ENCODE assay signal across 18 cellular contexts in genomic region chr11:130719516-130719915, GRCh38.
A peak's percentile ranks its signal among the peaks of the same experiment; 100 is the strongest.
DNase-seq lines count a peak whose midpoint lies in the region; ATAC-seq and TF ChIP-seq lines count a peak whose summit lies in the region.
"Had no signal": no experiment of that assay in that cellular context is flagged by ENCODE, and none has a peak within 500 bp of the region (broad histone marks: within the 10 kb centered on the region; RNA-seq: fewer than 3 reads in every experiment).

No MANE protein-coding gene starts in this region.

- peaks cover 19% of the 10 kb centered on the region for H3K27me3 Mint-ChIP-seq in nephron progenitor cell (ENCODE audit: low read depth, poor library complexity)

- peak overlapping the region; percentile 97 for H3K27ac ChIP-seq in SJSA1
- no peak overlapping the region for H3K27ac ChIP-seq in PC-9
- H3K27ac ChIP-seq: lower lobe of right lung, neutrophil had no signal

- CTCF ChIA-PET in PC-9 (lab: Charles Lee), result no interaction called here

- H3K79me2 ChIP-seq in PC-9 (ENCODE audit: low read depth), result no peaks in the 10 kb centered on the region

- peaks cover 34% of the 10 kb centered on the region for H3K4me1 Mint-ChIP-seq in nephron progenitor cell

- no peaks in the 10 kb centered on the region for H3K9me2 ChIP-seq in PC-9 (ENCODE audit: insufficient read depth)

- POLR2A ChIA-PET in PC-9 (lab: Charles Lee; ENCODE audit: unreplicated experiment), result no interaction called here

- no peaks in the 10 kb centered on the region for H4K20me1 ChIP-seq in PC-9 (ENCODE audit: insufficient read depth)

- TF ChIP-seq CTCF in nephron progenitor cell (IDR thresholded peaks at IDR 0.05) (no peak), PC-9 (conservative IDR thresholded peaks at IDR 0.05) (no peak)

- peak; percentile 53 for DNase-seq in AG08395 (ENCODE audit: low spot score)
- peak; percentile 44 to 78 for DNase-seq in SJSA1 (ENCODE audit: low read depth in 1 of 2, low spot score in 2 of 2)
- peak; percentile 34 for DNase-seq in fibroblast of gingiva (ENCODE audit: low read depth)
- DNase-seq in nephron progenitor cell, result no peak
- DNase-seq in PC-9, result no peak
- no peak for DNase-seq in NCI-H1048 (lab: John Stamatoyannopoulos, UW)
- no peak for DNase-seq in NCI-H2081 treated with DMSO at 0.1 percent for 48 hours (lab: John Stamatoyannopoulos, UW)
- DNase-seq: 8988T, amygdala, Kasumi-1, lower lobe of right lung, NCI-H1694, NCI-H524, PC-3, small intestine had no signal

- no peaks in the 10 kb centered on the region for H3K36me3 ChIP-seq in SJSA1
- H3K36me3 ChIP-seq in PC-9 (ENCODE audit: low read depth), result no peaks in the 10 kb centered on the region
- H3K36me3 ChIP-seq: lower lobe of right lung, neutrophil had no signal

- no peaks in the 10 kb centered on the region for H3K9me3 ChIP-seq in SJSA1 (replicated peaks)
- H3K9me3 ChIP-seq in PC-9 (ENCODE audit: insufficient read depth, low read depth), result no peaks in the 10 kb centered on the region
- H3K9me3 ChIP-seq: lower lobe of right lung, neutrophil had no signal

- intact Hi-C loops in PC-9 (cut with micrococcal nuclease; ENCODE audit: unreplicated experiment), result no loop called here

- H3K9me3 Mint-ChIP-seq in nephron progenitor cell, result no peaks in the 10 kb centered on the region
- H3K9me3 Mint-ChIP-seq: activated T-helper 2 cell treated with anti-CD3 and anti-CD28 coated beads, Interferon-gamma antibody, Interleukin-2, Interleukin-4, amounts not matched to agents 10 μg/mL and 5 μg/mL and 100 μg/mL, durations not matched to agents 14 hours and 24 hours and 36 hours had no signal

- H3K27me3 ChIP-seq in SJSA1 (replicated peaks) (no peaks in the 10 kb centered on the region), PC-9 (ENCODE audit: insufficient read depth, low read depth) (no peaks in the 10 kb centered on the region)
- H3K27me3 ChIP-seq: neutrophil had no signal

- no peak overlapping the region for H2AFZ ChIP-seq in PC-9

- H3K4me3 ChIP-seq in SJSA1, result no peak overlapping the region
- H3K4me3 ChIP-seq in PC-9, result no peak overlapping the region
- H3K4me3 ChIP-seq: lower lobe of right lung had no signal

- no peaks in the 10 kb centered on the region for H3F3A ChIP-seq in PC-9 (ENCODE audit: insufficient read depth, low read depth)

- no peak for ATAC-seq in HG02852 (IDR thresholded peaks at IDR 0.05; ENCODE audit: unreplicated experiment)
- ATAC-seq: PC-3 had no signal

- no peak overlapping the region for H3K4me3 Mint-ChIP-seq in nephron progenitor cell

- no TSS peak for BruUV-seq in PC-9 (replicated peaks; lab: Mats Ljungman, UMichigan)

- H3K4me2 ChIP-seq in PC-9, result no peak overlapping the region

- no peaks in the 10 kb centered on the region for H3K36me3 Mint-ChIP-seq in nephron progenitor cell (ENCODE audit: low read depth)

- peaks cover 16% of the 10 kb centered on the region for H3K4me1 ChIP-seq in SJSA1 (replicated peaks)
- H3K4me1 ChIP-seq in PC-9 (replicated peaks; ENCODE audit: insufficient read depth), result no peaks in the 10 kb centered on the region
- H3K4me1 ChIP-seq: lower lobe of right lung had no signal

- peak overlapping the region; percentile 6 for H3K27ac Mint-ChIP-seq in nephron progenitor cell
- H3K27ac Mint-ChIP-seq: activated T-helper 2 cell treated with anti-CD3 and anti-CD28 coated beads, Interferon-gamma antibody, Interleukin-2, Interleukin-4, amounts not matched to agents 10 μg/mL and 5 μg/mL and 100 μg/mL, durations not matched to agents 14 hours and 24 hours and 36 hours had no signal

Comparison
In these comparisons a context has a peak if more than half of its experiments do, and no peak if none do; other contexts are left out.
1. DNase-seq: peak in AG08395 (single experiment), SJSA1 (2 of 2) and fibroblast of gingiva (single experiment); none in nephron progenitor cell (single experiment), PC-9 (0 of 2), NCI-H1048 (single experiment) and NCI-H2081 treated with DMSO at 0.1 percent for 48 hours (single experiment).